1 cellular context compared by ENCODE assay signal in the genomic region with DNA sequence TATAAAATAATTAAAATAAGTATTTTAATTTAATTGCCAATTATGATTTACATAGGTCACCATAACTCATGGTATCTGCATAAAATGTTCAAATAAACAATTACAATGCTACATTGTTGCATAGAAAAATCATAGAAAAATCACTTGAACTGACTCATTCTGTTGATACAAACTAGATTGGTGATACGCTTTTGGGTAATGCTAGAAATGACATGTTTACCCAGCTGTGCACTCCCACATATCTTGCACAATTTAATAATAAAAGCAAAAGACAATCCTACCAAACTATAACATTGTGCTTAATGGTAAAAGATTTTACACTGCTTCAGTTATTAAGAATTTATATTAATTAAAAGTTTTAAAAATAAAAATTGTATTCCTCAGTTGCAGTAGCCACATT.
TF ChIP-seq lines count a peak whose summit lies in the region.

No MANE protein-coding gene starts in this region.

TF ChIP-seq in HepG2, 621 proteins besides CTCF, POLR2A, EP300 and RAD21:
- TF ChIP-seq TFAP4 (IDR thresholded peaks at IDR 0.05; ENCODE audit: borderline replicate concordance, low read depth) (0 out of 2 replicates have a peak, but pooled peaks have one; percentile 24), ZNF737 (CRISPR knock-in tag; IDR thresholded peaks at IDR 0.05; ENCODE audit: borderline replicate concordance) (no peak)
